Comparison of ENCODE assay signal across 19 cellular contexts in the genomic region with DNA sequence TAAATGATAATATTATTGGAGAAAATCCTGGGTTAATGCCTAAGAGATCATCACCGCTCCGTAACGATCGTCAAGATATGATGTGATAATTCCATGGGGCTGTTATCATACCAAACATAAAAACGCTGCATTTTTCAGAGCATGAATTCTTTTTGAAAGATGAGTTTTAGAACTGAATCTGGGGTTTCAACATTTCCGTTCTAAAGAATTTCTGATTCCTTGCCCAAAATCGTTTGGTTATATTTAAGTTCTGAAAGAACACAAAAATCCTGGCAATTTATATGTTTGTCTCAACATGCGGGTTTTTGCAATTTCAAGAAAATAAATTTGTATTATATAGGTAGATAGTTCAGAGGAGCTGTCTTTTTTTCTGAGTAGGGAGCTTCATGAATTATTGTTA.
DNase-seq lines count a peak whose midpoint lies in the region; ATAC-seq, FAIRE-seq and TF ChIP-seq lines count a peak whose summit lies in the region.
"Had no signal": no experiment of that assay in that cellular context is flagged by ENCODE, and none has a peak within 500 bp of the region (broad histone marks: within the 10 kb centered on the region; RNA-seq: fewer than 3 reads in every experiment).

No MANE protein-coding gene starts in this region.

- ATAC-seq in K562 (no peak), natural killer cell (no peak)
- ATAC-seq: CD8-positive, alpha-beta T cell; HCT116 had no signal

- no peak overlapping the region for H3K23ac ChIP-seq in H9 (ENCODE audit: insufficient read length, low read depth, low read length)

- CTCF ChIA-PET in K562 (lab: Yijun Ruan, JAX; ENCODE audit: low intra/inter-chr PET ratio): no interaction called here

- no peak overlapping the region for H3K18ac ChIP-seq in H9 (ENCODE audit: insufficient read length, low read depth, low read length)

- peaks cover 2% of the 10 kb centered on the region for H3K27me3 Mint-ChIP-seq in mesothelial cell of epicardium (ENCODE audit: low read depth)
- H3K27me3 Mint-ChIP-seq in natural killer cell (ENCODE audit: low read depth in 2 of 2): peaks cover 49 to 78% of the 10 kb centered on the region in 2 donors
- H3K27me3 Mint-ChIP-seq in H9 (ENCODE audit: low read depth): no peaks in the 10 kb centered on the region; the same call in 1 of the 2 replicates
- H3K27me3 Mint-ChIP-seq: B cell had no signal

- no peak overlapping the region for H4K5ac ChIP-seq in H9 (ENCODE audit: insufficient read length, low read depth, low read length)

- TF ChIP-seq EP300 in K562 (IDR thresholded peaks at IDR 0.05; ENCODE audit: low read length) (no peak), tibial nerve (IDR thresholded peaks at IDR 0.05) (no peak)

- H2BK20ac ChIP-seq in H9 (ENCODE audit: low read depth, low read length, poor library complexity, severe bottlenecking): no peak overlapping the region

- no peaks in the 10 kb centered on the region for H3K79me2 ChIP-seq in K562 (ENCODE audit: control insufficient read depth, insufficient read depth, low read length)
- H3K79me2 ChIP-seq in H9 (ENCODE audit: insufficient read depth, low read length): no peaks in the 10 kb centered on the region

- no peak overlapping the region for H3K27ac ChIP-seq in K562 (ENCODE audit: extremely low read depth, low read depth, low read length)
- peak overlapping the region; percentile 40 to 65 for H3K27ac ChIP-seq in coronary artery
- peak overlapping the region in 3 of 4 donors; percentile 17 to 73 (median 61) for H3K27ac ChIP-seq in tibial nerve
- H3K27ac ChIP-seq in H9 (ENCODE audit: insufficient read length, low read depth, low read length): no peak overlapping the region
- H3K27ac ChIP-seq: BLaER1 treated with 17β-estradiol and CSF1 and Interleukin-3, amounts not matched to agents 10 nM and 100 nM; HL-60 had no signal

- H3K79me1 ChIP-seq in H9 (ENCODE audit: insufficient read depth, low read depth, low read length, poor library complexity, severe bottlenecking): no peaks in the 10 kb centered on the region

- FAIRE-seq in K562 (lab: Jason Lieb, UNC): no peak
- FAIRE-seq: GM19239, H1 had no signal

- H3K4me3 ChIP-seq in K562 (no peak overlapping the region), coronary artery (peak overlapping the region; percentile 1), tibial nerve (no peak overlapping the region)
- H3K4me3 ChIP-seq: BLaER1 treated with 17β-estradiol and CSF1 and Interleukin-3, amounts not matched to agents 10 nM and 100 nM had no signal

- no peak overlapping the region for H3K14ac ChIP-seq in H9 (ENCODE audit: insufficient read depth, low read length)

- no peak for TF ChIP-seq RAD21 in K562 (CRISPR knock-in tag; conservative IDR thresholded peaks at IDR 0.05 in 1 of 2, IDR thresholded peaks at IDR 0.05 in 1 of 2)

- H3K9me3 Mint-ChIP-seq in mesothelial cell of epicardium (no peaks in the 10 kb centered on the region), natural killer cell (no peaks in the 10 kb centered on the region), H9 (no peaks in the 10 kb centered on the region)
- H3K9me3 Mint-ChIP-seq: CD8-positive, alpha-beta T cell; HFFc6 had no signal

- H2AFZ ChIP-seq in K562 (ENCODE audit: low read depth, low read length) (no peak overlapping the region), H9 (ENCODE audit: low read length) (no peak overlapping the region)

- no peak overlapping the region for H4K8ac ChIP-seq in H9 (replicated peaks; ENCODE audit: insufficient read length, low read depth, low read length)

- H2BK120ac ChIP-seq in H9 (ENCODE audit: low read depth, low read length, poor library complexity, severe bottlenecking): no peak overlapping the region

- H3K4me3 Mint-ChIP-seq in mesothelial cell of epicardium (no peak overlapping the region), natural killer cell (no peak overlapping the region), H9 (no peak overlapping the region)
- H3K4me3 Mint-ChIP-seq: B cell; CD8-positive, alpha-beta T cell; HFFc6 had no signal

- no peak for TF ChIP-seq POLR2A in K562 (conservative IDR thresholded peaks at IDR 0.05)
- TF ChIP-seq POLR2A in tibial nerve (IDR thresholded peaks at IDR 0.05): no peak

- peak overlapping the region; percentile 61 for H3K27ac Mint-ChIP-seq in mesothelial cell of epicardium
- no peak overlapping the region for H3K27ac Mint-ChIP-seq in natural killer cell
- no peak overlapping the region for H3K27ac Mint-ChIP-seq in H9
- H3K27ac Mint-ChIP-seq: B cell; CD8-positive, alpha-beta T cell; HFFc6 had no signal

- H2BK15ac ChIP-seq in H9 (ENCODE audit: low read depth, low read length): no peak overlapping the region

- H3K27me3 ChIP-seq in K562 (ENCODE audit: control insufficient read depth in 2 of 2, insufficient read depth in 2 of 2, low read length in 2 of 2) (peaks cover 18 to 39% of the 10 kb centered on the region in 2 experiments; a peak in 4 of 5 replicates), tibial nerve (no peaks in the 10 kb centered on the region), H9 (ENCODE audit: insufficient read depth, low read length) (no peaks in the 10 kb centered on the region)
- H3K27me3 ChIP-seq: BLaER1 treated with 17β-estradiol and CSF1 and Interleukin-3, amounts not matched to agents 10 nM and 100 nM had no signal

- no peak overlapping the region for H2BK5ac ChIP-seq in H9 (ENCODE audit: insufficient read length, low read length)

- H3K4me1 Mint-ChIP-seq in mesothelial cell of epicardium (peaks cover 85% of the 10 kb centered on the region), natural killer cell (peaks cover 6 to 7% of the 10 kb centered on the region in 2 donors), H9 (peaks cover 5 to 6% of the 10 kb centered on the region in 2 experiments; a peak in 3 of 4 replicates)
- H3K4me1 Mint-ChIP-seq: B cell had no signal

- H2BK12ac ChIP-seq in H9 (ENCODE audit: insufficient read length, low read depth, low read length): no peak overlapping the region

- BruUV-seq in K562 (replicated peaks; lab: Mats Ljungman, UMichigan): no TSS peak

- H3T11ph ChIP-seq in H9 (ENCODE audit: low read length): no peak overlapping the region

- TF ChIP-seq CTCF in K562 (IDR thresholded peaks at IDR 0.05 in 2 of 3, conservative IDR thresholded peaks at IDR 0.05 in 1 of 3; ENCODE audit: insufficient read depth in 2 of 3, low read depth in 1 of 3, low read length in 3 of 3) (no peak), coronary artery (IDR thresholded peaks at IDR 0.05) (no peak), mesothelial cell of epicardium (IDR thresholded peaks at IDR 0.05; ENCODE audit: unreplicated experiment) (no peak), tibial nerve (IDR thresholded peaks at IDR 0.05) (no peak), natural killer cell (IDR thresholded peaks at IDR 0.05) (no peak), H9 (conservative IDR thresholded peaks at IDR 0.05) (no peak)

- DNase-seq in K562 (ENCODE audit: extremely low read depth in 1 of 4, low spot score in 3 of 4) (no peak), coronary artery (ENCODE audit: low spot score) (no peak), mesothelial cell of epicardium (ENCODE audit: low spot score in 2 of 2, unreplicated experiment in 2 of 2) (no peak), tibial nerve (ENCODE audit: low spot score in 2 of 2) (no peak), T1000 (lab: John Stamatoyannopoulos, UW) (no peak), natural killer cell (no peak), H9 (no peak)
- DNase-seq: 8988T; Calu3; CD8-positive, alpha-beta T cell; DMS79 treated with DMSO at 0.1 percent for 48 hours; GF-D8; HFFc6 had no signal

- POLR2A ChIA-PET in K562 (lab: Yijun Ruan, JAX): interaction anchor here (0.6 kb wide), 1 partner anchor 98 kb away, joined by 3 read pairs; no protein-coding TSS in a partner anchor

- no peak overlapping the region for H3K4ac ChIP-seq in H9 (ENCODE audit: low read depth, low read length)

- H3K36me3 Mint-ChIP-seq in mesothelial cell of epicardium: no peaks in the 10 kb centered on the region
- H3K36me3 Mint-ChIP-seq in natural killer cell: peaks cover 35% of the 10 kb centered on the region
- no peaks in the 10 kb centered on the region for H3K36me3 Mint-ChIP-seq in H9 (ENCODE audit: insufficient read depth in 1 of 3, low read depth in 3 of 3)

- no peak overlapping the region for H3K9ac ChIP-seq in K562 (ENCODE audit: insufficient read depth in 1 of 2, low read depth in 2 of 2, low read length in 2 of 2)
- no peak overlapping the region for H3K9ac ChIP-seq in H9 (ENCODE audit: extremely low read depth, insufficient read length, low read length)
- H3K9ac ChIP-seq: BLaER1 treated with 17β-estradiol and CSF1 and Interleukin-3, amounts not matched to agents 10 nM and 100 nM had no signal

- H3K4me1 ChIP-seq in K562 (replicated peaks in 1 of 2; ENCODE audit: control insufficient read depth in 2 of 2, insufficient read depth in 2 of 2, low read length in 2 of 2) (no peaks in the 10 kb centered on the region), tibial nerve (peaks cover 0 to 65% (median 14%) of the 10 kb centered on the region in 4 donors), H9 (ENCODE audit: insufficient read depth, low read length) (no peaks in the 10 kb centered on the region)

- in situ Hi-C loops in K562 (cut with MboI): no loop called here

- H3K9me1 ChIP-seq in K562 (ENCODE audit: control insufficient read depth, insufficient read depth, low read length): no peaks in the 10 kb centered on the region

- no peaks in the 10 kb centered on the region for H3K23me2 ChIP-seq in H9 (ENCODE audit: insufficient read length, low read depth, low read length, poor library complexity, severe bottlenecking)

- no peak overlapping the region for H2AK5ac ChIP-seq in H9 (ENCODE audit: insufficient read length, low read length)

- H3K4me2 ChIP-seq in K562 (ENCODE audit: insufficient read depth, low read length) (no peak overlapping the region), H9 (ENCODE audit: insufficient read depth, insufficient read length, low read length) (no peak overlapping the region)
- H3K4me2 ChIP-seq: BLaER1 treated with 17β-estradiol and CSF1 and Interleukin-3, amounts not matched to agents 10 nM and 100 nM had no signal

- H4K91ac ChIP-seq in H9 (ENCODE audit: insufficient read length, low read depth, low read length): no peak overlapping the region

- H4K20me1 ChIP-seq in K562 (replicated peaks; ENCODE audit: control insufficient read depth, insufficient read depth, low read length) (no peaks in the 10 kb centered on the region), H9 (ENCODE audit: control insufficient read depth, insufficient read depth, insufficient read length) (no peaks in the 10 kb centered on the region)
- H4K20me1 ChIP-seq: BLaER1 treated with 17β-estradiol and CSF1 and Interleukin-3, amounts not matched to agents 10 nM and 100 nM had no signal

- H3K9me3 ChIP-seq in K562 (replicated peaks; ENCODE audit: control insufficient read depth, insufficient read depth, low read depth, low read length): no peaks in the 10 kb centered on the region
- no peaks in the 10 kb centered on the region for H3K9me3 ChIP-seq in tibial nerve
- H3K9me3 ChIP-seq in H9 (ENCODE audit: control insufficient read depth, low read depth, low read length): no peaks in the 10 kb centered on the region
- H3K9me3 ChIP-seq: BLaER1 treated with 17β-estradiol and CSF1 and Interleukin-3, amounts not matched to agents 10 nM and 100 nM had no signal

- WGBS in K562 (ENCODE audit: insufficient coverage, low coverage, missing lambda C conversion rate): 36% methylated on average over 8 of the region's 8 CpGs
- WGBS in tibial nerve, 2 donors: 61 to 70% methylated on average over 8 of the region's 8 CpGs
- no CpG with 5 or more reads among the region's 8 CpGs for WGBS in H9 (ENCODE audit: extremely low coverage, insufficient read length, low lambda C conversion rate)

- no peak overlapping the region for H3K56ac ChIP-seq in H9 (ENCODE audit: insufficient read length, low read depth, low read length)

- intact Hi-C loops in K562 (cut with micrococcal nuclease) (no loop called here), natural killer cell (cut with micrococcal nuclease) (no loop called here)

- H3K36me3 ChIP-seq in K562 (ENCODE audit: control insufficient read depth, insufficient read depth, low read length): no peaks in the 10 kb centered on the region
- H3K36me3 ChIP-seq in tibial nerve: no peaks in the 10 kb centered on the region

Comparison
In these comparisons a context has a peak if more than half of its experiments do, and no peak if none do; other contexts are left out.
1. H3K27ac ChIP-seq: peak in coronary artery (2 of 2) and tibial nerve (3 of 4); none in K562 (single experiment) and H9 (single experiment).